In the genomic region with DNA sequence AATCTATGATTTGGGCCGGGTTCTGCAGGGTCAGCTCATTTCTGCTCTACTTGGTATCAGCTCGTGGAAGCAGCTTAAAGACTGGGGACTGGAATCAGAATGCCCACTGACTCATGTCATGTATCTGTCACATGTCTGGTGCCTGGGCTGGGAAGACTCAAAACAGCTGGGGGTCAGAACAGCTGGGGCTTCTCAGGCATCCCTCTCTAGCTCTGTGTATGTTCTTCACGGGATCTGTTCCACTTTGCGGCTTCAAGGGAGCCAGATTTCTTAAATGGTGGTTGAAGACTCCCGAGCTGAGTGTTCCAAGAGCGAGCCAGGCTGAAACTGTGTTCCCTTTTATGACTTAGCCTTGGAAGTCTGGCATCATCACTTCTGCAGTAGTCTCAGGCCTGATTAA, we compare ENCODE assay signal across 13 cellular contexts. TPM values are rescaled to one million over a fixed set of nuclear protein-coding genes. Genes with fewer than 3 reads are reported as not detected.
DNase-seq lines count a peak whose midpoint lies in the region; ATAC-seq, FAIRE-seq and TF ChIP-seq lines count a peak whose summit lies in the region.
"Had no signal": no experiment of that assay in that cellular context is flagged by ENCODE, and none has a peak within 500 bp of the region (broad histone marks: within the 10 kb centered on the region; RNA-seq: fewer than 3 reads in every experiment).

No MANE protein-coding gene starts in this region.

- H3K4me3 Mint-ChIP-seq in GM23338 = no peak overlapping the region
- H3K4me3 Mint-ChIP-seq in astrocyte (ENCODE audit: unreplicated experiment) = no peak overlapping the region
- H3K4me3 Mint-ChIP-seq: activated CD4-positive, alpha-beta T cell treated with anti-CD3 and anti-CD28 coated beads, Interleukin-2, amount 10 ng/mL, durations not matched to agents 7 days and 5 days had no signal

- H3K36me3 Mint-ChIP-seq in GM23338 (ENCODE audit: low read depth) (peaks cover 38% of the 10 kb centered on the region), astrocyte (ENCODE audit: low read depth, unreplicated experiment) (peaks cover 10% of the 10 kb centered on the region)

- H3K36me3 ChIP-seq in GM23338 (ENCODE audit: insufficient read depth) (no peaks in the 10 kb centered on the region), astrocyte (ENCODE audit: insufficient read depth, low read length) (no peaks in the 10 kb centered on the region), right atrium auricular region (no peaks in the 10 kb centered on the region), smooth muscle cell (ENCODE audit: low read depth) (no peaks in the 10 kb centered on the region), Peyer's patch (no peaks in the 10 kb centered on the region)
- H3K36me3 ChIP-seq: sigmoid colon had no signal

- TF ChIP-seq POLR2A in Peyer's patch (IDR thresholded peaks at IDR 0.05) = no peak

- H3K9ac ChIP-seq in astrocyte (ENCODE audit: low read length) = no peak overlapping the region
- H3K9ac ChIP-seq in smooth muscle cell (ENCODE audit: low read depth) = no peak overlapping the region

- H3K4me1 Mint-ChIP-seq in GM23338 = peaks cover 62% of the 10 kb centered on the region
- H3K4me1 Mint-ChIP-seq in astrocyte (ENCODE audit: low read depth, unreplicated experiment) = peaks cover 13% of the 10 kb centered on the region

- H3K27ac Mint-ChIP-seq in GM23338 (peak overlapping the region; percentile 37; the same call in 1 of the 2 replicates), astrocyte (ENCODE audit: unreplicated experiment) (peak overlapping the region; percentile 73)
- H3K27ac Mint-ChIP-seq: activated CD4-positive, alpha-beta T cell treated with anti-CD3 and anti-CD28 coated beads, Interleukin-2, amount 10 ng/mL, durations not matched to agents 7 days and 5 days had no signal

- H2AFZ ChIP-seq in GM23338 (no peak overlapping the region), astrocyte (ENCODE audit: low read depth, low read length) (no peak overlapping the region), smooth muscle cell (ENCODE audit: low read depth) (no peak overlapping the region)

- FAIRE-seq in astrocyte (lab: Jason Lieb, UNC) = no peak
- FAIRE-seq: colon had no signal

- no peaks in the 10 kb centered on the region for H3K9me2 ChIP-seq in GM23338 (ENCODE audit: insufficient read depth)

- TF ChIP-seq CTCF in GM23338 (conservative IDR thresholded peaks at IDR 0.05; ENCODE audit: low read depth in 2 of 2) = no peak
- no peak for TF ChIP-seq CTCF in astrocyte (IDR thresholded peaks at IDR 0.05; ENCODE audit: insufficient read depth, low read depth, low read length)
- TF ChIP-seq CTCF in right atrium auricular region (IDR thresholded peaks at IDR 0.05) = no peak
- TF ChIP-seq CTCF in smooth muscle cell (IDR thresholded peaks at IDR 0.05; ENCODE audit: borderline replicate concordance, insufficient read depth, poor library complexity, severe bottlenecking) = no peak
- TF ChIP-seq CTCF in Peyer's patch (IDR thresholded peaks at IDR 0.05) = no peak

- peaks cover 39% of the 10 kb centered on the region for H3K4me1 ChIP-seq in GM23338 (ENCODE audit: insufficient read depth)
- no peaks in the 10 kb centered on the region for H3K4me1 ChIP-seq in astrocyte (ENCODE audit: insufficient read depth, low read length)
- peaks cover 0 to 37% of the 10 kb centered on the region in 2 donors for H3K4me1 ChIP-seq in right atrium auricular region
- H3K4me1 ChIP-seq in smooth muscle cell (ENCODE audit: low read depth) = peaks cover 10% of the 10 kb centered on the region
- H3K4me1 ChIP-seq in Peyer's patch = peaks cover 0 to 13% (median 0%) of the 10 kb centered on the region in 4 donors

- peaks cover 88% of the 10 kb centered on the region for H4K20me1 ChIP-seq in GM23338 (replicated peaks; ENCODE audit: insufficient read depth)
- H4K20me1 ChIP-seq in astrocyte (ENCODE audit: insufficient read depth, low read length) = peaks cover 87% of the 10 kb centered on the region
- H4K20me1 ChIP-seq in smooth muscle cell (ENCODE audit: low read depth) = peaks cover 100% of the 10 kb centered on the region

- no peaks in the 10 kb centered on the region for H3K9me3 ChIP-seq in astrocyte (ENCODE audit: insufficient read depth, low read depth, low read length)
- H3K9me3 ChIP-seq in right atrium auricular region = no peaks in the 10 kb centered on the region
- no peaks in the 10 kb centered on the region for H3K9me3 ChIP-seq in smooth muscle cell (replicated peaks; ENCODE audit: low read depth)
- H3K9me3 ChIP-seq in Peyer's patch = no peaks in the 10 kb centered on the region
- H3K9me3 ChIP-seq: sigmoid colon had no signal

- H3K79me2 ChIP-seq in GM23338 (replicated peaks; ENCODE audit: insufficient read depth) (peaks cover 100% of the 10 kb centered on the region), astrocyte (ENCODE audit: insufficient read depth, low read length) (peaks cover 98% of the 10 kb centered on the region), smooth muscle cell (ENCODE audit: low read depth) (peaks cover 99% of the 10 kb centered on the region)

- H3K9me3 Mint-ChIP-seq in GM23338 = no peaks in the 10 kb centered on the region; the same call in 2 of the 3 replicates
- no peaks in the 10 kb centered on the region for H3K9me3 Mint-ChIP-seq in astrocyte (ENCODE audit: unreplicated experiment)
- H3K9me3 Mint-ChIP-seq: activated CD4-positive, alpha-beta T cell treated with anti-CD3 and anti-CD28 coated beads, Interleukin-2, amount 10 ng/mL, durations not matched to agents 7 days and 5 days; naive B cell had no signal

- no peaks in the 10 kb centered on the region for H3K27me3 Mint-ChIP-seq in GM23338 (ENCODE audit: insufficient read depth, low read depth, poor library complexity)
- H3K27me3 Mint-ChIP-seq in astrocyte (ENCODE audit: low read depth, unreplicated experiment) = no peaks in the 10 kb centered on the region
- H3K27me3 Mint-ChIP-seq: activated CD4-positive, alpha-beta T cell treated with anti-CD3 and anti-CD28 coated beads, Interleukin-2, amount 10 ng/mL, durations not matched to agents 7 days and 5 days; naive B cell had no signal

- no peaks in the 10 kb centered on the region for H3F3A ChIP-seq in GM23338 (replicated peaks; ENCODE audit: low read depth)
- peaks cover 11% of the 10 kb centered on the region for H3F3A ChIP-seq in smooth muscle cell (ENCODE audit: low read depth)

- H3K4me2 ChIP-seq in GM23338 (no peak overlapping the region), astrocyte (ENCODE audit: low read length) (no peak overlapping the region), smooth muscle cell (peak overlapping the region; percentile 58)

- no peak overlapping the region for H3K27ac ChIP-seq in GM23338 (ENCODE audit: low read depth)
- H3K27ac ChIP-seq in astrocyte (ENCODE audit: low read depth, low read length) = no peak overlapping the region
- peak overlapping the region; percentile 3 to 10 for H3K27ac ChIP-seq in right atrium auricular region
- peak overlapping the region; percentile 58 for H3K27ac ChIP-seq in smooth muscle cell (ENCODE audit: low read depth)
- H3K27ac ChIP-seq in Peyer's patch = no peak overlapping the region

- H3K27me3 ChIP-seq in GM23338 (ENCODE audit: insufficient read depth) (no peaks in the 10 kb centered on the region), astrocyte (ENCODE audit: insufficient read depth, low read length) (no peaks in the 10 kb centered on the region), right atrium auricular region (no peaks in the 10 kb centered on the region), smooth muscle cell (ENCODE audit: low read depth) (no peaks in the 10 kb centered on the region), Peyer's patch (no peaks in the 10 kb centered on the region)
- H3K27me3 ChIP-seq: sigmoid colon had no signal

- no peak overlapping the region for H3K4me3 ChIP-seq in GM23338
- no peak overlapping the region for H3K4me3 ChIP-seq in astrocyte (ENCODE audit: insufficient read depth, low read depth, low read length)
- H3K4me3 ChIP-seq in right atrium auricular region = no peak overlapping the region
- H3K4me3 ChIP-seq in smooth muscle cell = no peak overlapping the region
- H3K4me3 ChIP-seq in Peyer's patch = no peak overlapping the region
- H3K4me3 ChIP-seq: sigmoid colon had no signal

- WGBS in smooth muscle cell (ENCODE audit: low lambda C conversion rate) = 24% methylated on average over 6 of the region's 6 CpGs

- no peak for DNase-seq in GM23338 (ENCODE audit: low spot score)
- DNase-seq in astrocyte (ENCODE audit: low read depth) = no peak
- DNase-seq in right atrium auricular region (ENCODE audit: low spot score) = no peak
- DNase-seq in smooth muscle cell (lab: John Stamatoyannopoulos, UW; ENCODE audit: unreplicated experiment) = no peak
- no peak for DNase-seq in Peyer's patch
- DNase-seq in activated CD4-positive, alpha-beta T cell treated with anti-CD3 and anti-CD28 coated beads for 4 hours = no peak
- DNase-seq: activated CD4-positive, alpha-beta T cell treated with anti-CD3 and anti-CD28 coated beads, Interleukin-2, amount 10 ng/mL, durations not matched to agents 7 days and 5 days; activated naive CD4-positive, alpha-beta T cell; Calu3; naive B cell; sigmoid colon had no signal

- peak; percentile 19; the same call in 2 of the 3 replicates for ATAC-seq in GM23338
- ATAC-seq in HG02571 (IDR thresholded peaks at IDR 0.05; ENCODE audit: unreplicated experiment) = no peak

TF ChIP-seq in GM23338, 12 proteins besides CTCF, POLR2A, EP300 and RAD21:
- TF ChIP-seq EZH2phosphoT487 (IDR thresholded peaks at IDR 0.05; ENCODE audit: unreplicated experiment) = no peak
- no peak for TF ChIP-seq STAT1 (IDR thresholded peaks at IDR 0.05; ENCODE audit: unreplicated experiment)
- TF ChIP-seq ZNF331 (CRISPR knock-in tag; IDR thresholded peaks at IDR 0.05; ENCODE audit: low read depth) = no peak

RNA-seq across cellular contexts. Expression of a gene that starts 11.9 kb away (rescaled TPM):
- total RNA-seq in GM23338 (2014; rRNA removed; shearing (Covaris generic)) = 48.1 and 48.9 TPM in 2 replicates
- polyA plus RNA-seq in GM23338 (2016; fragmentation: Nextera tagmentation; extraction: Ambion mirVana) (37.1 and 39.3 TPM in 2 replicates), smooth muscle cell (7.4 and 7.6 TPM in 2 replicates)
- total RNA-seq in astrocyte (39.8 and 41.7 TPM in 2 replicates), right atrium auricular region (10 to 100 TPM; 14.2 to 15.4 TPM), smooth muscle cell (23.3 and 24.5 TPM in 2 replicates), Peyer's patch (10 to 100 TPM; 22.9 to 58.4 (median 42.3) TPM)

Comparison
In these comparisons a context has a peak if more than half of its experiments do, and no peak if none do; other contexts are left out.
1. H3K27ac ChIP-seq: peak in right atrium auricular region (2 of 2) and smooth muscle cell (single experiment); none in GM23338 (single experiment), astrocyte (single experiment) and Peyer's patch (0 of 4).